Comparison of ENCODE assay signal across 8 cellular contexts in genomic region chr15:71115567-71116351, GRCh38. TPM values are rescaled to one million over a fixed set of nuclear protein-coding genes. Genes with fewer than 3 reads are reported as not detected.
DNase-seq lines count a peak whose midpoint lies in the region; ATAC-seq and TF ChIP-seq lines count a peak whose summit lies in the region.

No MANE protein-coding gene starts in this region.

- CTCF ChIA-PET in activated naive CD4-positive, alpha-beta T cell treated with anti-CD3 and anti-CD28 coated beads for 36 hours (lab: Charles Lee): interaction anchor here (1.0 to 1.7 kb wide), 5 partner anchors 31 to 328 kb away, joined by 3 to 5 read pairs (median 3); no protein-coding TSS in a partner anchor

- H3K4me1 Mint-ChIP-seq in activated naive CD4-positive, alpha-beta T cell treated with anti-CD3 and anti-CD28 coated beads for 36 hours (ENCODE audit: low read depth): peaks cover 4% of the 10 kb centered on the region

- H3K27ac ChIP-seq in ectodermal cell (ENCODE audit: insufficient read depth, low read depth, low read length, poor library complexity, severe bottlenecking) (no peak overlapping the region), mesodermal cell (ENCODE audit: low read depth, low read length, severe bottlenecking) (no peak overlapping the region), uterus (peak overlapping the region; percentile 83 to 90)

- peak overlapping the region; percentile 71 for H3K4me3 Mint-ChIP-seq in activated naive CD4-positive, alpha-beta T cell treated with anti-CD3 and anti-CD28 coated beads for 36 hours

- H3K4me3 ChIP-seq in ectodermal cell (ENCODE audit: insufficient read depth, low read depth, low read length): peak overlapping the region; percentile 59
- H3K4me3 ChIP-seq in mesodermal cell (ENCODE audit: extremely low read depth, insufficient read depth, low read length, poor library complexity, severe bottlenecking): peak overlapping the region; percentile 61
- peak overlapping the region; percentile 49 to 53 for H3K4me3 ChIP-seq in uterus

- H3K36me3 Mint-ChIP-seq in activated naive CD4-positive, alpha-beta T cell treated with anti-CD3 and anti-CD28 coated beads for 36 hours (ENCODE audit: low read depth): no peaks in the 10 kb centered on the region

- peak in 2 of 4 experiments; percentile 5 for TF ChIP-seq CTCF in uterus (IDR thresholded peaks at IDR 0.05)

- no peak overlapping the region for H3K27ac Mint-ChIP-seq in activated naive CD4-positive, alpha-beta T cell treated with anti-CD3 and anti-CD28 coated beads for 36 hours

- H3K9me3 ChIP-seq in ectodermal cell (ENCODE audit: control insufficient read depth, low read length) (no peaks in the 10 kb centered on the region), mesodermal cell (ENCODE audit: control insufficient read depth, low read length) (no peaks in the 10 kb centered on the region), uterus (no peaks in the 10 kb centered on the region)

- H3K36me3 ChIP-seq in ectodermal cell (ENCODE audit: control insufficient read depth, insufficient read depth, low read length) (no peaks in the 10 kb centered on the region), mesodermal cell (ENCODE audit: control insufficient read depth, insufficient read depth, low read length) (no peaks in the 10 kb centered on the region), uterus (no peaks in the 10 kb centered on the region)

- H3K4me1 ChIP-seq in ectodermal cell (ENCODE audit: control insufficient read depth, insufficient read depth, low read length) (peaks cover 15% of the 10 kb centered on the region), mesodermal cell (ENCODE audit: control insufficient read depth, insufficient read depth, low read length, poor library complexity, severe bottlenecking) (peaks cover 25% of the 10 kb centered on the region), uterus (peaks cover 0 to 4% of the 10 kb centered on the region in 2 donors)

- DNase-seq in activated naive CD4-positive, alpha-beta T cell treated with anti-CD3 and anti-CD28 coated beads for 36 hours: peak; percentile 4
- DNase-seq in activated naive CD4-positive, alpha-beta T cell (lab: John Stamatoyannopoulos, UW): no peak
- peak; percentile 15 for DNase-seq in RPMI8226
- peak; percentile 49 to 57 for DNase-seq in uterus
- no peak for DNase-seq in mucosa of gallbladder (ENCODE audit: low spot score)

- TF ChIP-seq POLR2A in uterus (IDR thresholded peaks at IDR 0.05): peak in 1 of 2 donors; percentile 24

- H3K27me3 ChIP-seq in ectodermal cell (ENCODE audit: control insufficient read depth, insufficient read depth, low read length, poor library complexity, severe bottlenecking) (peaks cover 30% of the 10 kb centered on the region), uterus (no peaks in the 10 kb centered on the region)

- intact Hi-C loops in activated naive CD4-positive, alpha-beta T cell treated with anti-CD3 and anti-CD28 coated beads for 36 hours (cut with micrococcal nuclease): loop anchor here (1.0 kb wide), 1 partner anchor 325 kb away; no protein-coding TSS in a partner anchor
- intact Hi-C loops in uterus (cut with DNase I; ENCODE audit: low total_unique reads): no loop called here

- ATAC-seq in HG02943 (IDR thresholded peaks at IDR 0.05; ENCODE audit: low read depth, unreplicated experiment): peak; percentile 29

- H3K27me3 Mint-ChIP-seq in activated naive CD4-positive, alpha-beta T cell treated with anti-CD3 and anti-CD28 coated beads for 36 hours (ENCODE audit: low read depth): peaks cover 46% of the 10 kb centered on the region

- WGBS in ectodermal cell, 2 experiments: 1% methylated on average over 93 of the region's 93 CpGs
- 1% methylated on average over 69 to 81 of the region's 93 CpGs for WGBS in mesodermal cell (ENCODE audit: insufficient coverage in 2 of 2), 2 experiments

- H3K9me3 Mint-ChIP-seq in activated naive CD4-positive, alpha-beta T cell treated with anti-CD3 and anti-CD28 coated beads for 36 hours: no peaks in the 10 kb centered on the region

RNA-seq across cellular contexts. Expression of gene THSD4, which starts 0.5 kb away (rescaled TPM):
- not detected for total RNA-seq in activated naive CD4-positive, alpha-beta T cell treated with anti-CD3 and anti-CD28 coated beads for 36 hours
- 5.3 TPM for polyA plus RNA-seq in ectodermal cell (2013, experiment 1 of 4)
- polyA plus RNA-seq in ectodermal cell (2013, experiment 2 of 4): 5.0 TPM
- polyA plus RNA-seq in ectodermal cell (2013, experiment 3 of 4): 4.4 TPM
- polyA plus RNA-seq in ectodermal cell (2013, experiment 4 of 4): 5.7 TPM
- polyA plus RNA-seq in mesodermal cell (2013, experiment 1 of 2): 24.4 TPM
- polyA plus RNA-seq in mesodermal cell (2013, experiment 2 of 2): 25.2 TPM
- total RNA-seq in uterus (100 to 1,000 TPM in 1 of 4 donors, 10 to 100 TPM in 2, 1 to 10 TPM in 1; 7.1 to 144 (median 35.4) TPM), mucosa of gallbladder (71.2 TPM)

Comparison
In these comparisons a context has a peak if more than half of its experiments do, and no peak if none do; other contexts are left out.
1. DNase-seq: peak in activated naive CD4-positive, alpha-beta T cell treated with anti-CD3 and anti-CD28 coated beads for 36 hours (single experiment), RPMI8226 (single experiment) and uterus (2 of 2); none in activated naive CD4-positive, alpha-beta T cell (0 of 4) and mucosa of gallbladder (single experiment).
2. H3K27ac ChIP-seq: peak in uterus (2 of 2); none in ectodermal cell (single experiment) and mesodermal cell (single experiment).
3. RNA of gene THSD4, which starts 0.5 kb away (total RNA-seq): 71.2 TPM in mucosa of gallbladder (single experiment) and 7.1 to 144 TPM in uterus; not detected in activated naive CD4-positive, alpha-beta T cell treated with anti-CD3 and anti-CD28 coated beads for 36 hours; every median in the first group is over 4 times any median in the second.
4. Peak in every context shown above with its lines, with median percentiles within 50 percentile points of each other: H3K4me3 ChIP-seq.